8 cellular contexts compared by ENCODE assay signal in genomic region chr2:183037660-183038340, GRCh38. TPM values are rescaled to one million over a fixed set of nuclear protein-coding genes. Genes with fewer than 3 reads are reported as not detected.
DNase-seq lines count a peak whose midpoint lies in the region; ATAC-seq and TF ChIP-seq lines count a peak whose summit lies in the region.

No MANE protein-coding gene starts in this region.

- H3K4me1 ChIP-seq in A673 (ENCODE audit: insufficient read depth, low read length, poor library complexity, severe bottlenecking) (peaks cover 29% of the 10 kb centered on the region), Panc1 (ENCODE audit: control insufficient read depth, insufficient read depth, low read length) (peaks cover 28% of the 10 kb centered on the region), right cardiac atrium (ENCODE audit: control insufficient read depth, insufficient read depth, low read length) (no peaks in the 10 kb centered on the region)

- BruUV-seq in A673 (replicated peaks; lab: Mats Ljungman, UMichigan) (no TSS peak), Panc1 (replicated peaks; lab: Mats Ljungman, UMichigan) (no TSS peak)

- H3K36me3 ChIP-seq in A673 (ENCODE audit: insufficient read depth, low read length, poor library complexity, severe bottlenecking) (no peaks in the 10 kb centered on the region), Panc1 (ENCODE audit: control insufficient read depth, insufficient read depth, low read length) (no peaks in the 10 kb centered on the region; the same call in 1 of the 2 replicates)

- no peak for DNase-seq in A673 (ENCODE audit: low spot score)
- DNase-seq in Panc1 (ENCODE audit: low read depth, low spot score), result no peak
- DNase-seq in right cardiac atrium, result peak in 2 of 3 donors; percentile 47 to 80
- DNase-seq in retina, result peak; percentile 88
- no peak for DNase-seq in HK-2 (ENCODE audit: unreplicated experiment)

- peak overlapping the region; percentile 94 for H3K27ac ChIP-seq in A673 (ENCODE audit: low read depth, low read length, poor library complexity, severe bottlenecking)
- peak overlapping the region; percentile 93 for H3K27ac ChIP-seq in Panc1 (ENCODE audit: low read length)
- peak overlapping the region; percentile 88 for H3K27ac ChIP-seq in angular gyrus (ENCODE audit: low read depth, low read length)
- H3K27ac ChIP-seq in right cardiac atrium (ENCODE audit: low read length), result peak overlapping the region; percentile 100

- POLR2A ChIA-PET in A673 (lab: Charles Lee; ENCODE audit: low non-redundant PET) (interaction anchor here (0.6 kb wide), 1 partner anchor 32 kb away, joined by 5 read pairs; no protein-coding TSS in a partner anchor), Panc1 (lab: Charles Lee) (no interaction called here)

- peak; percentile 46 for ATAC-seq in GM18498 (IDR thresholded peaks at IDR 0.05; ENCODE audit: unreplicated experiment)
- ATAC-seq in HG02870 (IDR thresholded peaks at IDR 0.05; ENCODE audit: unreplicated experiment), result peak; percentile 33
- ATAC-seq in Panc1, result peak; percentile 77
- peak; percentile 59 to 79 for ATAC-seq in right cardiac atrium

- in situ Hi-C loops in Panc1 (cut with HindIII; ENCODE audit: low pct_unique_long_range_greater_than_20kb, low sequenced_read_pairs), result no loop called here

- WGBS in right cardiac atrium, result under 1% methylated on average over 89 of the region's 89 CpGs

- H3K27me3 ChIP-seq in A673 (replicated peaks; ENCODE audit: insufficient read depth, low read depth, low read length, poor library complexity) (no peaks in the 10 kb centered on the region), Panc1 (ENCODE audit: control insufficient read depth, insufficient read depth, low read length) (peaks cover 2% of the 10 kb centered on the region), right cardiac atrium (ENCODE audit: control insufficient read depth, insufficient read depth) (no peaks in the 10 kb centered on the region)

- CTCF ChIA-PET in A673 (lab: Charles Lee), result no interaction called here
- CTCF ChIA-PET in Panc1 (lab: Charles Lee), result no interaction called here

- TF ChIP-seq CTCF in A673 (conservative IDR thresholded peaks at IDR 0.05; ENCODE audit: low read depth, low read length) (no peak), Panc1 (IDR thresholded peaks at IDR 0.05) (no peak)

- H3K4me3 ChIP-seq in A673 (ENCODE audit: low read depth, low read length, poor library complexity, severe bottlenecking) (peak overlapping the region; percentile 74), Panc1 (ENCODE audit: low read depth in 2 of 2, low read length in 2 of 2) (peak overlapping the region; percentile 90 to 94), right cardiac atrium (ENCODE audit: low read length) (peak overlapping the region; percentile 100)

- intact Hi-C loops in A673 (cut with micrococcal nuclease; ENCODE audit: unreplicated experiment) (loop anchor here (1.0 to 5.0 kb wide), 2 partner anchors 27 to 85 kb away; partner anchors contain the start of gene NUP35), Panc1 (cut with micrococcal nuclease; ENCODE audit: unreplicated experiment) (no loop called here), right cardiac atrium (cut with DNase I) (loop anchor here in 2 of 4 donors (5.0 kb wide), 1 partner anchor 40 kb away; the partner anchor contains the start of gene DUSP19 (in 2 of the 2))

- no peaks in the 10 kb centered on the region for H3K9me3 ChIP-seq in A673 (ENCODE audit: low read depth, low read length, poor library complexity, severe bottlenecking)
- no peaks in the 10 kb centered on the region for H3K9me3 ChIP-seq in Panc1 (ENCODE audit: control insufficient read depth, insufficient read depth, low read depth, low read length)
- H3K9me3 ChIP-seq in right cardiac atrium (ENCODE audit: control insufficient read depth, low read length), result no peaks in the 10 kb centered on the region

RNA-seq across cellular contexts. Expression of gene NCKAP1, which starts 0.5 kb away (rescaled TPM):
- total RNA-seq in A673 (2021), result 153 and 177 TPM in 2 replicates
- total RNA-seq in Panc1 (2021; ENCODE audit: unreplicated experiment), result 174 TPM
- polyA plus RNA-seq in Panc1 (2012; ENCODE audit: insufficient read length), result 63.3 TPM
- total RNA-seq in right cardiac atrium, result 100 to 1,000 TPM; 131 to 158 (median 140) TPM
- 63.0 TPM for polyA plus RNA-seq in right cardiac atrium

RNA-seq across cellular contexts. Expression of gene DUSP19, which starts 40.7 kb away (rescaled TPM):
- 5.2 and 6.4 TPM in 2 replicates for total RNA-seq in A673 (2021)
- total RNA-seq in Panc1 (2021; ENCODE audit: unreplicated experiment), result 1.3 TPM
- 0.94 TPM for polyA plus RNA-seq in Panc1 (2012; ENCODE audit: insufficient read length)
- total RNA-seq in right cardiac atrium, result 10 to 100 TPM in 3 of 4 donors, 1 to 10 TPM in 1; 7.5 to 16.6 (median 12.3) TPM
- polyA plus RNA-seq in right cardiac atrium, result 6.7 TPM

Comparison
In these comparisons a context has a peak if more than half of its experiments do, and no peak if none do; other contexts are left out.
1. DNase-seq: peak in right cardiac atrium (2 of 3) and retina (single experiment); none in A673 (single experiment), Panc1 (single experiment) and HK-2 (single experiment).
2. Peak in every context shown above with its lines, with median percentiles within 50 percentile points of each other: H3K27ac ChIP-seq, H3K4me3 ChIP-seq and ATAC-seq.